In the genomic region with DNA sequence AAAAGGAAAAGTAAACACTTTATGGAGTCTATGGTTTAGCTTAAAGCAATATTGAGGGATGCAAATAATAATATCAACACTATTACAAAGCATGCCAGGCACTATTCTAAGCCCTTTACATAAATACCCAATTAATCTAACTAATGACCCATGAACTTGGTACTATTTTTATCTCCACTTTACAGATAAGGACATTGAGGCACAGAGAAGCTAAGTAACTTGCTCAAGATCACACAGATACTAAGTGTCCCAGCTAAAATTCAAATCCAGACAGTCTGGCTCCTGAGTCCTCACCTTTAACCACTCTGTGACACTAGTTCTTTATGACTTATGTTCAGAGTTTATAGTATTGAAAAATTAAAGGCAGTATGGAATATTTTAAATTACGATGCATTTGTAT, we compare ENCODE assay signal across 22 cellular contexts. TPM values are rescaled to one million over a fixed set of nuclear protein-coding genes. Genes with fewer than 3 reads are reported as not detected.
DNase-seq lines count a peak whose midpoint lies in the region; ATAC-seq, FAIRE-seq and TF ChIP-seq lines count a peak whose summit lies in the region.
"Had no signal": no experiment of that assay in that cellular context is flagged by ENCODE, and none has a peak within 500 bp of the region (broad histone marks: within the 10 kb centered on the region; RNA-seq: fewer than 3 reads in every experiment).

No MANE protein-coding gene starts in this region.

- CTCF ChIA-PET in activated B cell treated with CpG ODN at 0.5 μM for 24 hours (lab: Charles Lee), result interaction anchor here (2.3 kb wide), 1 partner anchor 51 kb away, joined by 9 read pairs; no protein-coding TSS in a partner anchor

- H3K79me2 ChIP-seq in DOHH2 (ENCODE audit: control insufficient read depth, low read length) (peaks cover 64% of the 10 kb centered on the region), Karpas-422 (ENCODE audit: low read length) (peaks cover 54% of the 10 kb centered on the region)

- TF ChIP-seq CTCF in DOHH2 (IDR thresholded peaks at IDR 0.05; ENCODE audit: low read depth, low read length, poor library complexity, severe bottlenecking) (no peak), activated B cell treated with CpG ODN at 0.5 μM for 24 hours (IDR thresholded peaks at IDR 0.05) (no peak)

- H3K4me2 ChIP-seq in DOHH2 (ENCODE audit: low read length) (peak overlapping the region; percentile 90), Karpas-422 (ENCODE audit: low read depth, low read length, poor library complexity, severe bottlenecking) (peak overlapping the region; percentile 88)

- H3K9me3 ChIP-seq in DOHH2 (ENCODE audit: control insufficient read depth, insufficient read depth, low read length), result no peaks in the 10 kb centered on the region
- H3K9me3 ChIP-seq in Karpas-422 (ENCODE audit: low read length), result no peaks in the 10 kb centered on the region
- H3K9me3 ChIP-seq in small intestine (ENCODE audit: control insufficient read depth, low read depth), result no peaks in the 10 kb centered on the region
- H3K9me3 ChIP-seq: HAP-1 had no signal

- H3K4me3 ChIP-seq in DOHH2 (ENCODE audit: low read length) (peak overlapping the region; percentile 91), Karpas-422 (ENCODE audit: low read length) (peak overlapping the region; percentile 91), small intestine (ENCODE audit: low read depth in 1 of 2, low read length in 2 of 2) (no peak overlapping the region)
- H3K4me3 ChIP-seq: GM23248, HAP-1, PC-9 had no signal

- FAIRE-seq in small intestine (lab: Jason Lieb, UNC), result no peak

- peak overlapping the region; percentile 84 for H3K27ac Mint-ChIP-seq in activated B cell treated with CpG ODN at 0.5 μM for 24 hours

- no peaks in the 10 kb centered on the region for H4K20me1 ChIP-seq in DOHH2 (ENCODE audit: control insufficient read depth, insufficient read depth, low read depth, low read length)
- H4K20me1 ChIP-seq in Karpas-422 (ENCODE audit: insufficient read depth, low read depth, low read length), result no peaks in the 10 kb centered on the region

- peaks cover 64% of the 10 kb centered on the region for H3K4me1 ChIP-seq in DOHH2 (ENCODE audit: control insufficient read depth, low read length)
- peaks cover 57% of the 10 kb centered on the region for H3K4me1 ChIP-seq in Karpas-422 (ENCODE audit: low read length)
- peaks cover 0 to 5% of the 10 kb centered on the region in 2 donors for H3K4me1 ChIP-seq in small intestine (ENCODE audit: control insufficient read depth in 2 of 2, insufficient read depth in 1 of 2, low read depth in 1 of 2, low read length in 1 of 2)

- H3K27me3 ChIP-seq in DOHH2 (ENCODE audit: control insufficient read depth, low read length), result no peaks in the 10 kb centered on the region
- H3K27me3 ChIP-seq in Karpas-422 (ENCODE audit: low read length), result no peaks in the 10 kb centered on the region
- H3K27me3 ChIP-seq in small intestine (ENCODE audit: control insufficient read depth in 2 of 2, insufficient read depth in 2 of 2, low read length in 2 of 2), result no peaks in the 10 kb centered on the region

- no peaks in the 10 kb centered on the region for H3K27me3 Mint-ChIP-seq in activated B cell treated with CpG ODN at 0.5 μM for 24 hours
- H3K27me3 Mint-ChIP-seq: CD4-positive, CD25-positive, alpha-beta regulatory T cell had no signal

- POLR2A ChIA-PET in activated B cell treated with CpG ODN at 0.5 μM for 24 hours (lab: Charles Lee), result no interaction called here

- H2AFZ ChIP-seq in Karpas-422 (ENCODE audit: low read length), result no peak overlapping the region
- H2AFZ ChIP-seq: GM23248, PC-9 had no signal

- H3K9ac ChIP-seq in Karpas-422 (ENCODE audit: low read length), result peak overlapping the region; percentile 94
- H3K9ac ChIP-seq: KMS-11 had no signal

- H3K4me1 Mint-ChIP-seq in activated B cell treated with CpG ODN at 0.5 μM for 24 hours, result peaks cover 69% of the 10 kb centered on the region

- H3K9me2 ChIP-seq in DOHH2 (replicated peaks; ENCODE audit: control insufficient read depth, low read length) (no peaks in the 10 kb centered on the region), Karpas-422 (replicated peaks; ENCODE audit: insufficient read depth, low read length) (no peaks in the 10 kb centered on the region)

- H3K27ac ChIP-seq in DOHH2 (ENCODE audit: low read depth, low read length) (peak overlapping the region; percentile 89), Karpas-422 (ENCODE audit: low read length) (peak overlapping the region; percentile 93), small intestine (ENCODE audit: low read depth in 1 of 2, low read length in 1 of 2) (no peak overlapping the region)
- H3K27ac ChIP-seq: GM23248, HL-60, KMS-11, PC-9 had no signal

- DNase-seq in Karpas-422, result no peak
- DNase-seq in activated B cell treated with CpG ODN at 0.5 μM for 24 hours, result no peak
- DNase-seq in small intestine, result peak; percentile 62
- DNase-seq in NK-92 treated with Interleukin-12 subunit alpha and Interleukin-12 subunit beta, amount 100 ng/mL, for 24 hours (lab: John Stamatoyannopoulos, UW), result no peak
- no peak for DNase-seq in middle frontal gyrus (ENCODE audit: extremely low spot score, low spot score)
- DNase-seq in NCI-H510A treated with DMSO at 0.1 percent for 48 hours (lab: John Stamatoyannopoulos, UW), result no peak
- DNase-seq: CD4-positive, CD25-positive, alpha-beta regulatory T cell; GM23248; MV-4-11; NCI-H1105 treated with DMSO at 0.1 percent for 48 hours; NCI-H2029 treated with DMSO at 0.1 percent for 48 hours; NCI-H226; NCI-H524 treated with DMSO at 0.1 percent for 48 hours; PC-9; RPMI8226; SHP77; SW 1271 had no signal

- 96 to 100% (median 98%) methylated on average over 1 of the region's 1 CpG for WGBS in small intestine, 3 donors

- peaks cover 43% of the 10 kb centered on the region for H3F3A ChIP-seq in DOHH2 (ENCODE audit: control insufficient read depth, insufficient read depth)

- no peak for ATAC-seq in activated B cell treated with CpG ODN at 0.5 μM for 24 hours (ENCODE audit: low read depth)

- intact Hi-C loops in activated B cell treated with CpG ODN at 0.5 μM for 24 hours (cut with micrococcal nuclease), result no loop called here

- H3K36me3 ChIP-seq in DOHH2 (ENCODE audit: control insufficient read depth, low read length) (peaks cover 90% of the 10 kb centered on the region), Karpas-422 (ENCODE audit: insufficient read depth, low read length) (peaks cover 53% of the 10 kb centered on the region; the same call in 1 of the 2 replicates), small intestine (ENCODE audit: control insufficient read depth in 2 of 2, insufficient read depth in 2 of 2, low read length in 2 of 2) (peaks cover 12 to 13% of the 10 kb centered on the region in 2 donors)

- H3K4me3 Mint-ChIP-seq in activated B cell treated with CpG ODN at 0.5 μM for 24 hours, result peak overlapping the region; percentile 78

- peaks cover 84% of the 10 kb centered on the region for H3K36me3 Mint-ChIP-seq in activated B cell treated with CpG ODN at 0.5 μM for 24 hours (ENCODE audit: low read depth)

- H3K9me3 Mint-ChIP-seq in activated B cell treated with CpG ODN at 0.5 μM for 24 hours, result no peaks in the 10 kb centered on the region
- H3K9me3 Mint-ChIP-seq: CD4-positive, CD25-positive, alpha-beta regulatory T cell had no signal

RNA-seq across cellular contexts. Expression of gene MBD4, which starts 5.6 kb away (rescaled TPM):
- total RNA-seq in Karpas-422 (2014; rRNA removed; shearing (Covaris generic); ENCODE audit: low replicate concordance), result 51.9 and 130 TPM in 2 replicates
- 86.3 and 98.7 TPM in 2 replicates for total RNA-seq in activated B cell treated with CpG ODN at 0.5 μM for 24 hours
- 10 to 100 TPM; 17.0 to 27.1 (median 17.9) TPM for polyA plus RNA-seq in small intestine

RNA-seq across cellular contexts. Expression of gene EFCAB12, which starts 5.7 kb away (rescaled TPM):
- 0.04 TPM in 1 of 2 replicates, not detected in the other for total RNA-seq in Karpas-422 (2014; rRNA removed; shearing (Covaris generic); ENCODE audit: low replicate concordance)
- 1.8 and 2.1 TPM in 2 replicates for total RNA-seq in activated B cell treated with CpG ODN at 0.5 μM for 24 hours
- under 1 TPM; 0.04 to 0.67 (median 0.27) TPM for polyA plus RNA-seq in small intestine
- total RNA-seq: GM23248, M059J had no signal
- polyA plus RNA-seq: GM23248 had no signal

RNA-seq across cellular contexts. Expression of gene IFT122, which starts 5.9 kb away (rescaled TPM):
- total RNA-seq in Karpas-422 (2014; rRNA removed; shearing (Covaris generic); ENCODE audit: low replicate concordance), result 4.7 and 6.6 TPM in 2 replicates
- total RNA-seq in activated B cell treated with CpG ODN at 0.5 μM for 24 hours, result 18.7 and 19.2 TPM in 2 replicates
- polyA plus RNA-seq in small intestine, result 1 to 10 TPM; 5.1 to 9.7 (median 8.4) TPM

Comparison
In these comparisons a context has a peak if more than half of its experiments do, and no peak if none do; other contexts are left out.
1. H3K27ac ChIP-seq: peak in DOHH2 (single experiment) and Karpas-422 (single experiment); none in small intestine (0 of 2).
2. H3K4me3 ChIP-seq: peak in DOHH2 (single experiment) and Karpas-422 (single experiment); none in small intestine (0 of 2).